21 cellular contexts compared by ENCODE assay signal in genomic region chr15:63612300-63612699, GRCh38. TPM values are rescaled to one million over a fixed set of nuclear protein-coding genes. Genes with fewer than 3 reads are reported as not detected.
DNase-seq lines count a peak whose midpoint lies in the region; ATAC-seq and TF ChIP-seq lines count a peak whose summit lies in the region.
"Had no signal": no experiment of that assay in that cellular context is flagged by ENCODE, and none has a peak within 500 bp of the region (broad histone marks: within the 10 kb centered on the region; RNA-seq: fewer than 3 reads in every experiment).

No MANE protein-coding gene starts in this region.

- H3K27ac Mint-ChIP-seq in activated CD4-positive, alpha-beta T cell treated with anti-CD3 and anti-CD28 coated beads for 36 hours = peak overlapping the region; percentile 7
- peak overlapping the region; percentile 12 for H3K27ac Mint-ChIP-seq in memory B cell
- H3K27ac Mint-ChIP-seq in stimulated activated memory B cell treated with anti-CD40 and anti-IgM and Interleukin-4, amounts not matched to agents 10 μg/mL and 1 μg/mL and 100 μg/mL, for 72 hours = peak overlapping the region; percentile 79

- DNase-seq in activated CD4-positive, alpha-beta T cell treated with anti-CD3 and anti-CD28 coated beads for 36 hours = no peak
- DNase-seq in activated CD4-positive, alpha-beta T cell treated with anti-CD3 and anti-CD28 coated beads for 1 hour = no peak
- DNase-seq in memory B cell (ENCODE audit: low spot score in 2 of 2) = no peak
- DNase-seq in NCI-H2227 treated with DMSO at 0.1 percent for 48 hours (lab: John Stamatoyannopoulos, UW) = no peak
- DNase-seq in SHP77 treated with DMSO at 0.1 percent for 48 hours (lab: John Stamatoyannopoulos, UW) = no peak
- DNase-seq: 8988T; activated CD4-positive, alpha-beta T cell treated with anti-CD3 and anti-CD28 coated beads for 48 hours; activated CD8-positive, alpha-beta memory T cell treated with anti-CD3 and anti-CD28 coated beads, Interleukin-2, amount 50 U/mL, for 48 hours; activated gamma-delta T cell treated with Interleukin-2 at 50 U/mL for 16 hours; esophagus squamous epithelium; H7; kidney; NCI-H1092; NCI-H2081; NCI-H526; stimulated activated CD4-positive, alpha-beta T cell treated with anti-CD3 and anti-CD28 coated beads, Interleukin-2, amount 100 ng/mL, for 24 hours had no signal

- H3K27ac ChIP-seq in VCaP = peak overlapping the region; percentile 93
- H3K27ac ChIP-seq: esophagus squamous epithelium had no signal

- H3K4me3 Mint-ChIP-seq in activated CD4-positive, alpha-beta T cell treated with anti-CD3 and anti-CD28 coated beads for 36 hours = no peak overlapping the region
- no peak overlapping the region for H3K4me3 Mint-ChIP-seq in memory B cell
- no peak overlapping the region for H3K4me3 Mint-ChIP-seq in stimulated activated memory B cell treated with anti-CD40 and anti-IgM and Interleukin-4, amounts not matched to agents 10 μg/mL and 1 μg/mL and 100 μg/mL, for 72 hours
- H3K4me3 Mint-ChIP-seq: stimulated activated naive CD8-positive, alpha-beta T cell treated with anti-CD3 and anti-CD28 coated beads, Interleukin-15, Interleukin-2, amounts not matched to agents 100 ng/mL and 50 ng/mL, for 24 hours had no signal

- intact Hi-C loops in activated CD4-positive, alpha-beta T cell treated with anti-CD3 and anti-CD28 coated beads for 36 hours (cut with DNase I, micrococcal nuclease) = loop anchor here in 1 of 2 experiments (5.0 kb wide), 1 partner anchor 280 kb away; no protein-coding TSS in a partner anchor

- CTCF ChIA-PET in activated CD4-positive, alpha-beta T cell treated with anti-CD3 and anti-CD28 coated beads for 36 hours (lab: Charles Lee) = interaction anchor here (1.3 to 2.0 kb wide), 2 partner anchors 12 to 146 kb away, joined by 3 to 4 read pairs; no protein-coding TSS in a partner anchor

- no peaks in the 10 kb centered on the region for H3K27me3 Mint-ChIP-seq in activated CD4-positive, alpha-beta T cell treated with anti-CD3 and anti-CD28 coated beads for 36 hours
- no peaks in the 10 kb centered on the region for H3K27me3 Mint-ChIP-seq in memory B cell
- H3K27me3 Mint-ChIP-seq in stimulated activated memory B cell treated with anti-CD40 and anti-IgM and Interleukin-4, amounts not matched to agents 10 μg/mL and 1 μg/mL and 100 μg/mL, for 72 hours = no peaks in the 10 kb centered on the region
- H3K27me3 Mint-ChIP-seq: stimulated activated naive CD8-positive, alpha-beta T cell treated with anti-CD3 and anti-CD28 coated beads, Interleukin-15, Interleukin-2, amounts not matched to agents 100 ng/mL and 50 ng/mL, for 24 hours had no signal

- POLR2A ChIA-PET in activated CD4-positive, alpha-beta T cell treated with anti-CD3 and anti-CD28 coated beads for 36 hours (lab: Charles Lee) = no interaction called here

- peaks cover 28% of the 10 kb centered on the region for H3K36me3 Mint-ChIP-seq in activated CD4-positive, alpha-beta T cell treated with anti-CD3 and anti-CD28 coated beads for 36 hours (ENCODE audit: low read depth)
- H3K36me3 Mint-ChIP-seq in memory B cell = peaks cover 25% of the 10 kb centered on the region
- peaks cover 69% of the 10 kb centered on the region for H3K36me3 Mint-ChIP-seq in stimulated activated memory B cell treated with anti-CD40 and anti-IgM and Interleukin-4, amounts not matched to agents 10 μg/mL and 1 μg/mL and 100 μg/mL, for 72 hours

- no peak for TF ChIP-seq CTCF in VCaP (conservative IDR thresholded peaks at IDR 0.05)

- no peaks in the 10 kb centered on the region for H3K9me3 Mint-ChIP-seq in activated CD4-positive, alpha-beta T cell treated with anti-CD3 and anti-CD28 coated beads for 36 hours (ENCODE audit: low read depth)
- H3K9me3 Mint-ChIP-seq in memory B cell = no peaks in the 10 kb centered on the region
- no peaks in the 10 kb centered on the region for H3K9me3 Mint-ChIP-seq in stimulated activated memory B cell treated with anti-CD40 and anti-IgM and Interleukin-4, amounts not matched to agents 10 μg/mL and 1 μg/mL and 100 μg/mL, for 72 hours
- H3K9me3 Mint-ChIP-seq: stimulated activated naive CD8-positive, alpha-beta T cell treated with anti-CD3 and anti-CD28 coated beads, Interleukin-15, Interleukin-2, amounts not matched to agents 100 ng/mL and 50 ng/mL, for 24 hours had no signal

- H3K4me1 Mint-ChIP-seq in activated CD4-positive, alpha-beta T cell treated with anti-CD3 and anti-CD28 coated beads for 36 hours = peaks cover 24% of the 10 kb centered on the region
- H3K4me1 Mint-ChIP-seq in memory B cell = peaks cover 14% of the 10 kb centered on the region
- H3K4me1 Mint-ChIP-seq in stimulated activated memory B cell treated with anti-CD40 and anti-IgM and Interleukin-4, amounts not matched to agents 10 μg/mL and 1 μg/mL and 100 μg/mL, for 72 hours = peaks cover 23% of the 10 kb centered on the region

- no peak for ATAC-seq in activated CD4-positive, alpha-beta T cell treated with anti-CD3 and anti-CD28 coated beads for 36 hours
- ATAC-seq in memory B cell (ENCODE audit: low read depth) (no peak), HG03342 (IDR thresholded peaks at IDR 0.05; ENCODE audit: unreplicated experiment) (no peak)
- no peak for ATAC-seq in stimulated activated memory B cell treated with anti-CD40 and anti-IgM and Interleukin-4, amounts not matched to agents 10 μg/mL and 1 μg/mL and 100 μg/mL, for 72 hours
- ATAC-seq: gastroesophageal sphincter had no signal

RNA-seq across cellular contexts. Expression of gene FBXL22, which starts 15.1 kb away (rescaled TPM):
- under 1 TPM; 0.61 to 0.69 TPM for total RNA-seq in activated CD4-positive, alpha-beta T cell treated with anti-CD3 and anti-CD28 coated beads for 36 hours

Comparison
In these comparisons a context has a peak if more than half of its experiments do, and no peak if none do; other contexts are left out.
1. H3K27ac Mint-ChIP-seq: peak in every context shown above with its lines; median percentile 79 in stimulated activated memory B cell treated with anti-CD40 and anti-IgM and Interleukin-4, amounts not matched to agents 10 μg/mL and 1 μg/mL and 100 μg/mL, for 72 hours; 12 in memory B cell; 7 in activated CD4-positive, alpha-beta T cell treated with anti-CD3 and anti-CD28 coated beads for 36 hours.